8 cellular contexts compared by ENCODE assay signal in the genomic region with DNA sequence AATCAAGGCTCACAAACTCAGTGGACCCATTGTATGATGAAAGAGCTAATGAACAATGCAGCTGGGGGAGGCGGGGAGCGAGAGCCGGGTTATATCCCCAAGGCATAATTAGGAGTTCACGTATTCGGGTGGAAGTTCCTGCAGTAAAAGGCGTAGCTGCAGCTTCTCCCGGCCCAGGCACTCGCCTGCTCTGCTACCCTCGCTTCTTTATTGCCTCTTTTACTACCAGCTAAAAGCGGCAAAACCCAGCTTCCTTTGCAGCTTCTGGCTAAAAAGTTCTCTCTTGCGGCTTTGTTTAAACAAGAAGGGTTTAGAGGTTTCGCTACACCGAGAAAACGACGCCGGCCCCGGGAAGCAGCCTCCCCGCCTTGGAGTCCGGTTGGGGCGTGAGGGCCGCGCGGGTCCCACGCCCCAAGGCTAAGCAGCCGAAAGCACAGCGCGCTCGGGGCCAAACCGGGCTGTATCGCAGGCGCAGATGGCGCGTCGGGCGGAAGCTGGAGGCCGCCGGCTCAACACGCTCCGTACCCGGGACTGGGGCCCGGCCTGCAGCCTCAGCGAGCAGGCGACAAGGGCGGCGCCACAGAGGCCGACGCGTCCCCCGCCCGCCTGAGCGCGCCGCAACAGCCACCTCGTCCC. TPM values are rescaled to one million over a fixed set of nuclear protein-coding genes. Genes with fewer than 3 reads are reported as not detected.
DNase-seq lines count a peak whose midpoint lies in the region; ATAC-seq and TF ChIP-seq lines count a peak whose summit lies in the region.

No MANE protein-coding gene starts in this region.

- intact Hi-C loops in left colon (cut with DNase I, micrococcal nuclease), result no loop called here

- peak; percentile 7 for DNase-seq in activated CD8-positive, alpha-beta memory T cell treated with anti-CD3 and anti-CD28 coated beads, Interleukin-2, amount 50 U/mL, for 24 hours (ENCODE audit: extremely low read depth)
- DNase-seq in activated CD8-positive, alpha-beta memory T cell treated with anti-CD3 and anti-CD28 coated beads, Interleukin-2, amount 50 U/mL, for 4 hours, result no peak
- DNase-seq in H7, result peak; percentile 53
- peak; percentile 73 to 78 for DNase-seq in Kasumi-1 (lab: John Stamatoyannopoulos, UW)
- peak; percentile 65 for DNase-seq in SK-N-SH
- DNase-seq in coronary artery (ENCODE audit: low spot score), result no peak
- peak; percentile 67 to 78 for DNase-seq in left colon
- DNase-seq in stimulated activated naive B cell treated with anti-CD40 and anti-IgM and Interleukin-4, amounts not matched to agents 10 μg/mL and 1 μg/mL and 100 μg/mL, for 72 hours, result no peak

- peak overlapping the region; percentile 86 to 97 for H3K4me3 Mint-ChIP-seq in stimulated activated naive B cell treated with anti-CD40 and anti-IgM and Interleukin-4, amounts not matched to agents 10 μg/mL and 1 μg/mL and 100 μg/mL, for 72 hours

- peak overlapping the region; percentile 96 for H3K27ac Mint-ChIP-seq in stimulated activated naive B cell treated with anti-CD40 and anti-IgM and Interleukin-4, amounts not matched to agents 10 μg/mL and 1 μg/mL and 100 μg/mL, for 72 hours

- CTCF ChIA-PET in SK-N-SH (lab: Yijun Ruan, JAX), result interaction anchor here (1.3 to 2.6 kb wide), 5 partner anchors 14 to 524 kb away, joined by 4 to 9 read pairs (median 7); partner anchors contain the start of gene MTHFD1L

- ATAC-seq in left colon, result peak; percentile 45
- ATAC-seq in stimulated activated naive B cell treated with anti-CD40 and anti-IgM and Interleukin-4, amounts not matched to agents 10 μg/mL and 1 μg/mL and 100 μg/mL, for 72 hours (replicated peaks), result peak; percentile 79 to 80

- peak overlapping the region; percentile 94 for H3K4me2 ChIP-seq in SK-N-SH

- H3K27me3 Mint-ChIP-seq in stimulated activated naive B cell treated with anti-CD40 and anti-IgM and Interleukin-4, amounts not matched to agents 10 μg/mL and 1 μg/mL and 100 μg/mL, for 72 hours, result no peaks in the 10 kb centered on the region

- TF ChIP-seq RAD21 in SK-N-SH (IDR thresholded peaks at IDR 0.05; ENCODE audit: low read length), result no peak

- H3K4me1 Mint-ChIP-seq in stimulated activated naive B cell treated with anti-CD40 and anti-IgM and Interleukin-4, amounts not matched to agents 10 μg/mL and 1 μg/mL and 100 μg/mL, for 72 hours, result peaks cover 22 to 37% of the 10 kb centered on the region in 2 donors

- H2AFZ ChIP-seq in SK-N-SH (ENCODE audit: low read depth), result peak overlapping the region; percentile 74

- TF ChIP-seq EP300 in SK-N-SH (IDR thresholded peaks at IDR 0.05; ENCODE audit: borderline replicate concordance in 1 of 2, low read depth in 1 of 2, low read length in 1 of 2), result no peak

- no peaks in the 10 kb centered on the region; the same call in 1 of the 2 replicates for H3K9me3 ChIP-seq in SK-N-SH

- no peaks in the 10 kb centered on the region for H3K9me2 ChIP-seq in SK-N-SH

- peaks cover 22 to 31% of the 10 kb centered on the region in 2 experiments for H3K4me1 ChIP-seq in SK-N-SH (ENCODE audit: control insufficient read depth in 1 of 2, insufficient read depth in 2 of 2, low read depth in 1 of 2, low read length in 1 of 2)

- no peaks in the 10 kb centered on the region for H3K9me3 Mint-ChIP-seq in stimulated activated naive B cell treated with anti-CD40 and anti-IgM and Interleukin-4, amounts not matched to agents 10 μg/mL and 1 μg/mL and 100 μg/mL, for 72 hours

- H4K20me1 ChIP-seq in SK-N-SH (ENCODE audit: insufficient read depth), result peaks cover 31% of the 10 kb centered on the region

- 3% methylated on average over 8 of the region's 54 CpGs for WGBS in SK-N-SH (ENCODE audit: low lambda C conversion rate)

- H3K9ac ChIP-seq in SK-N-SH, result peak overlapping the region; percentile 99

- peak overlapping the region; percentile 98 to 99 for H3K27ac ChIP-seq in SK-N-SH (ENCODE audit: low read depth in 2 of 2, low read length in 1 of 2)
- peak overlapping the region; percentile 99 to 100 for H3K27ac ChIP-seq in coronary artery

- H3K36me3 Mint-ChIP-seq in stimulated activated naive B cell treated with anti-CD40 and anti-IgM and Interleukin-4, amounts not matched to agents 10 μg/mL and 1 μg/mL and 100 μg/mL, for 72 hours, result peaks cover 10 to 18% of the 10 kb centered on the region in 2 donors

- no peaks in the 10 kb centered on the region; the same call in 1 of the 2 replicates for H3K36me3 ChIP-seq in H7 (replicated peaks; ENCODE audit: control insufficient read depth, insufficient read depth, low read length)
- H3K36me3 ChIP-seq in SK-N-SH (replicated peaks in 1 of 2; ENCODE audit: control insufficient read depth in 1 of 2, insufficient read depth in 2 of 2, low read length in 1 of 2), result peaks cover 4 to 7% of the 10 kb centered on the region in 2 experiments

- POLR2A ChIA-PET in SK-N-SH (lab: Yijun Ruan, JAX), result interaction anchor here (1.0 to 1.7 kb wide), 4 partner anchors 11 to 62 kb away, joined by 3 to 10 read pairs (median 4); partner anchors contain the start of gene RMND1

- peaks cover 25% of the 10 kb centered on the region for H3F3A ChIP-seq in SK-N-SH (replicated peaks; ENCODE audit: insufficient read depth)

- H3K27me3 ChIP-seq in H7 (ENCODE audit: control insufficient read depth, insufficient read depth, low read length), result no peaks in the 10 kb centered on the region
- H3K27me3 ChIP-seq in SK-N-SH (ENCODE audit: insufficient read depth), result no peaks in the 10 kb centered on the region

- peaks cover 80% of the 10 kb centered on the region for H3K79me2 ChIP-seq in SK-N-SH (ENCODE audit: insufficient read depth)

- TF ChIP-seq CTCF in SK-N-SH (IDR thresholded peaks at IDR 0.05) (no peak), coronary artery (IDR thresholded peaks at IDR 0.05) (no peak)

- H3K4me3 ChIP-seq in H7 (ENCODE audit: insufficient read depth, low read depth, low read length) (peak overlapping the region; percentile 93), SK-N-SH (ENCODE audit: low read depth in 2 of 2, low read length in 1 of 2) (peak overlapping the region; percentile 86 to 92), coronary artery (peak overlapping the region; percentile 99)

TF ChIP-seq in SK-N-SH, 30 proteins besides CTCF, POLR2A, EP300 and RAD21:
- TF ChIP-seq MAX (IDR thresholded peaks at IDR 0.05; ENCODE audit: low read depth), result 0 out of 2 replicates have a peak, but pooled peaks have one; percentile 16
- TF ChIP-seq FOXJ3 (CRISPR knock-in tag; IDR thresholded peaks at IDR 0.05), result peak; percentile 25; the same call in 1 of the 2 replicates
- no peak for TF ChIP-seq IRF3 (IDR thresholded peaks at IDR 0.05; ENCODE audit: low read depth, low read length)
- peak; percentile 39; the same call in 1 of the 2 replicates for TF ChIP-seq REST (IDR thresholded peaks at IDR 0.05; ENCODE audit: low read depth, low read length)
- TF ChIP-seq GABPA (IDR thresholded peaks at IDR 0.05; ENCODE audit: low read depth), result peak; percentile 6; the same call in 1 of the 2 replicates
- no peak for TF ChIP-seq SIN3A (IDR thresholded peaks at IDR 0.05; ENCODE audit: borderline replicate concordance, low read depth, low read length)
- peak; percentile 79; the same call in 1 of the 2 replicates for TF ChIP-seq TAF1 (IDR thresholded peaks at IDR 0.05; ENCODE audit: borderline replicate concordance, low read depth, low read length)
- TF ChIP-seq POLR2AphosphoS5 (IDR thresholded peaks at IDR 0.05; ENCODE audit: low read depth, low read length), result peak; percentile 74; the same call in 1 of the 2 replicates

RNA-seq across cellular contexts. Expression of gene ZBTB2, which starts 1.6 kb away (rescaled TPM):
- 13.8 and 15.5 TPM in 2 replicates for total RNA-seq in H7 (2014; rRNA removed; shearing (Covaris generic))
- 6.7 and 7.8 TPM in 2 replicates for polyA plus RNA-seq in SK-N-SH (2012; rRNA removed)
- polyA plus RNA-seq in SK-N-SH (2012; cell fraction: cytosol; rRNA removed), result 6.2 and 7.0 TPM in 2 replicates
- 3.3 and 5.3 TPM in 2 replicates for polyA plus RNA-seq in SK-N-SH (2012; cell fraction: nucleus; rRNA removed)
- total RNA-seq in left colon, result 10 to 100 TPM in 1 of 2 donors, 1 to 10 TPM in 1; 9.9 to 10.8 TPM

Comparison
In these comparisons a context has a peak if more than half of its experiments do, and no peak if none do; other contexts are left out.
1. DNase-seq: peak in activated CD8-positive, alpha-beta memory T cell treated with anti-CD3 and anti-CD28 coated beads, Interleukin-2, amount 50 U/mL, for 24 hours (single experiment), H7 (single experiment), Kasumi-1 (2 of 2), SK-N-SH (single experiment) and left colon (2 of 2); none in activated CD8-positive, alpha-beta memory T cell treated with anti-CD3 and anti-CD28 coated beads, Interleukin-2, amount 50 U/mL, for 4 hours (single experiment), coronary artery (single experiment) and stimulated activated naive B cell treated with anti-CD40 and anti-IgM and Interleukin-4, amounts not matched to agents 10 μg/mL and 1 μg/mL and 100 μg/mL, for 72 hours (single experiment).
2. Peak in every context shown above with its lines, with median percentiles within 50 percentile points of each other: H3K4me3 ChIP-seq.